22 cellular contexts compared by ENCODE assay signal in genomic region chr2:174544156-174544555, GRCh38. TPM values are rescaled to one million over a fixed set of nuclear protein-coding genes. Genes with fewer than 3 reads are reported as not detected.
A peak's percentile ranks its signal among the peaks of the same experiment; 100 is the strongest.
DNase-seq lines count a peak whose midpoint lies in the region; ATAC-seq and TF ChIP-seq lines count a peak whose summit lies in the region.
"Had no signal": no experiment of that assay in that cellular context is flagged by ENCODE, and none has a peak within 500 bp of the region (broad histone marks: within the 10 kb centered on the region; RNA-seq: fewer than 3 reads in every experiment).

No MANE protein-coding gene starts in this region.

- DNase-seq in activated CD8-positive, alpha-beta memory T cell treated with anti-CD3 and anti-CD28 coated beads, Interleukin-2, amount 50 U/mL, for 24 hours (ENCODE audit: extremely low read depth): peak; percentile 2
- no peak for DNase-seq in activated CD8-positive, alpha-beta memory T cell treated with anti-CD3 and anti-CD28 coated beads, Interleukin-2, amount 50 U/mL, for 48 hours
- DNase-seq in COLO829 (ENCODE audit: low spot score) (peak; percentile 84), dermis blood vessel endothelial cell (peak; percentile 29), sciatic nerve (ENCODE audit: low spot score) (no peak), GM13976 (ENCODE audit: low spot score) (no peak), DMS114 treated with DMSO at 0.1 percent for 48 hours (lab: John Stamatoyannopoulos, UW; ENCODE audit: unreplicated experiment) (no peak), NCI-H2227 treated with DMSO at 0.1 percent for 48 hours (lab: John Stamatoyannopoulos, UW) (no peak)
- DNase-seq: activated B cell treated with CpG ODN at 0.5 μM for 24 hours; activated naive CD4-positive, alpha-beta T cell; aorta; cerebellar nuclear complex; kidney glomerular epithelial cell; NCI-H1048; NCI-H2029; NCI-H226; NCI-H82; OCI-M1; psoas muscle; stimulated activated CD4-positive, alpha-beta T cell treated with anti-CD3 and anti-CD28 coated beads, Interleukin-4, amount 100 ng/mL, for 1 hour; upper lobe of left lung had no signal

- intact Hi-C loops in sciatic nerve (cut with DNase I): no loop called here

- TF ChIP-seq CTCF in GM13976 (IDR thresholded peaks at IDR 0.05; ENCODE audit: borderline replicate concordance, control extremely low read depth, extremely low read depth, insufficient read depth, missing control alignments): no peak

- in situ Hi-C loops in GM13976 (cut with MboI; ENCODE audit: low sequenced_read_pairs, unreplicated experiment): no loop called here

- ATAC-seq in sciatic nerve: peak; percentile 89
- ATAC-seq: psoas muscle, Right ventricle myocardium inferior had no signal

RNA-seq across cellular contexts. Expression of gene WIPF1, which starts 53.4 kb away (rescaled TPM):
- total RNA-seq in dermis blood vessel endothelial cell: 13.5 and 14.1 TPM in 2 replicates
- total RNA-seq in sciatic nerve: 107 TPM

RNA-seq across cellular contexts. Expression of gene GPR155, which starts 57.3 kb away (rescaled TPM):
- total RNA-seq in dermis blood vessel endothelial cell (0.93 and 1.0 TPM in 2 replicates), sciatic nerve (28.7 TPM)

Comparison
In these comparisons a context has a peak if more than half of its experiments do, and no peak if none do; other contexts are left out.
1. DNase-seq: peak in activated CD8-positive, alpha-beta memory T cell treated with anti-CD3 and anti-CD28 coated beads, Interleukin-2, amount 50 U/mL, for 24 hours (single experiment), COLO829 (single experiment) and dermis blood vessel endothelial cell (single experiment); none in activated CD8-positive, alpha-beta memory T cell treated with anti-CD3 and anti-CD28 coated beads, Interleukin-2, amount 50 U/mL, for 48 hours (single experiment), sciatic nerve (single experiment), GM13976 (single experiment), DMS114 treated with DMSO at 0.1 percent for 48 hours (single experiment) and NCI-H2227 treated with DMSO at 0.1 percent for 48 hours (single experiment).
2. RNA of gene GPR155, which starts 57.3 kb away (total RNA-seq): 28.7 TPM in sciatic nerve (single experiment); 0.93 to 1.0 TPM in dermis blood vessel endothelial cell; every median in the first group is over 10 times any median in the second.